Comparison of ENCODE assay signal across 21 cellular contexts in genomic region chr6:108739496-108740330, GRCh38.
DNase-seq lines count a peak whose midpoint lies in the region; ATAC-seq, FAIRE-seq and TF ChIP-seq lines count a peak whose summit lies in the region.
"Had no signal": no experiment of that assay in that cellular context is flagged by ENCODE, and none has a peak within 500 bp of the region (broad histone marks: within the 10 kb centered on the region; RNA-seq: fewer than 3 reads in every experiment).

No MANE protein-coding gene starts in this region.

- H3K27ac ChIP-seq in right lobe of liver (no peak overlapping the region), HepG2 (ENCODE audit: extremely low read length, insufficient read depth, low read length) (no peak overlapping the region), mammary epithelial cell (ENCODE audit: insufficient read depth, low read depth, low read length) (no peak overlapping the region)
- H3K27ac ChIP-seq: adrenal gland, gastrocnemius medialis had no signal

- H3K4me3 ChIP-seq in right lobe of liver (no peak overlapping the region), HepG2 (replicated peaks in 1 of 3; ENCODE audit: insufficient read depth in 1 of 3, low read depth in 2 of 3, low read length in 3 of 3) (no peak overlapping the region), mammary epithelial cell (replicated peaks in 1 of 3; ENCODE audit: insufficient read depth in 1 of 3, low read depth in 2 of 3, low read length in 3 of 3) (no peak overlapping the region)
- H3K4me3 ChIP-seq: adrenal gland, gastrocnemius medialis had no signal

- no peaks in the 10 kb centered on the region for H3K27me3 ChIP-seq in right lobe of liver
- H3K27me3 ChIP-seq in HepG2 (ENCODE audit: control insufficient read depth in 1 of 2, insufficient read depth in 2 of 2, low read length in 2 of 2), result no peaks in the 10 kb centered on the region
- no peaks in the 10 kb centered on the region for H3K27me3 ChIP-seq in mammary epithelial cell (ENCODE audit: insufficient read depth, low read length)
- H3K27me3 ChIP-seq: adrenal gland, gastrocnemius medialis had no signal

- TF ChIP-seq CTCF in right lobe of liver (IDR thresholded peaks at IDR 0.05) (no peak), HepG2 (CRISPR knock-in tag; IDR thresholded peaks at IDR 0.05) (no peak), mammary epithelial cell (conservative IDR thresholded peaks at IDR 0.05 in 1 of 2, IDR thresholded peaks at IDR 0.05 in 1 of 2; ENCODE audit: extremely low read depth in 1 of 2, insufficient read depth in 1 of 2, low read depth in 1 of 2, low read length in 2 of 2) (no peak)

- no peaks in the 10 kb centered on the region for H3K4me1 Mint-ChIP-seq in activated T-helper 1 cell treated with anti-CD3 and anti-CD28 coated beads, Interleukin-12 subunit alpha, Interleukin-12 subunit beta, Interleukin-2, Interleukin-4 antibody, amounts not matched to agents 30 ng/mL and 10 ng/mL and 1 ng/mL, durations not matched to agents 14 hours and 24 hours and 36 hours (ENCODE audit: low read depth)

- BruUV-seq in HepG2 (replicated peaks; lab: Mats Ljungman, UMichigan), result no TSS peak
- BruUV-seq in mammary epithelial cell (replicated peaks; lab: Mats Ljungman, UMichigan), result no TSS peak

- no peaks in the 10 kb centered on the region for H3K9me3 ChIP-seq in right lobe of liver
- no peaks in the 10 kb centered on the region for H3K9me3 ChIP-seq in HepG2 (ENCODE audit: low read length)
- H3K9me3 ChIP-seq in mammary epithelial cell (replicated peaks; ENCODE audit: insufficient read depth, low read length), result no peaks in the 10 kb centered on the region
- H3K9me3 ChIP-seq: adrenal gland, gastrocnemius medialis had no signal

- H2AFZ ChIP-seq in HepG2 (ENCODE audit: low read length) (no peak overlapping the region), mammary epithelial cell (ENCODE audit: low read depth, low read length) (peak overlapping the region; percentile 29)

- peaks cover 13% of the 10 kb centered on the region for H3K27me3 Mint-ChIP-seq in activated T-helper 1 cell treated with anti-CD3 and anti-CD28 coated beads, Interleukin-12 subunit alpha, Interleukin-12 subunit beta, Interleukin-2, Interleukin-4 antibody, amounts not matched to agents 30 ng/mL and 10 ng/mL and 1 ng/mL, durations not matched to agents 14 hours and 24 hours and 36 hours (ENCODE audit: insufficient read depth)
- H3K27me3 Mint-ChIP-seq: type B pancreatic cell had no signal

- no peaks in the 10 kb centered on the region for H3K79me2 ChIP-seq in HepG2 (ENCODE audit: insufficient read depth, low read length)
- H3K79me2 ChIP-seq in mammary epithelial cell (ENCODE audit: insufficient read depth, low read length), result no peaks in the 10 kb centered on the region

- no peak overlapping the region for H3K4me3 Mint-ChIP-seq in activated T-helper 1 cell treated with anti-CD3 and anti-CD28 coated beads, Interleukin-12 subunit alpha, Interleukin-12 subunit beta, Interleukin-2, Interleukin-4 antibody, amounts not matched to agents 30 ng/mL and 10 ng/mL and 1 ng/mL, durations not matched to agents 14 hours and 24 hours and 36 hours
- H3K4me3 Mint-ChIP-seq: IgD-negative memory B cell; stimulated activated memory B cell treated with anti-CD40 and anti-IgM and Interleukin-4, amounts not matched to agents 10 μg/mL and 1 μg/mL and 100 μg/mL, for 72 hours; type B pancreatic cell had no signal

- TF ChIP-seq EP300 in HepG2 (IDR thresholded peaks at IDR 0.05; ENCODE audit: low read depth in 2 of 2, low read length in 2 of 2), result no peak
- TF ChIP-seq EP300 in HepG2 (CRISPR knock-in tag; IDR thresholded peaks at IDR 0.05; ENCODE audit: borderline replicate concordance), result no peak

- in situ Hi-C loops in HepG2 (cut with HindIII; ENCODE audit: extremely low pct_ligation_motif_present, low pct_unique_long_range_greater_than_20kb), result no loop called here
- in situ Hi-C loops in mammary epithelial cell (cut with MboI; ENCODE audit: low sequenced_read_pairs in 2 of 2), result no loop called here

- dilution Hi-C loops in mammary epithelial cell (cut with HindIII; ENCODE audit: low sequenced_read_pairs), result no loop called here

- H3K27ac Mint-ChIP-seq in activated T-helper 1 cell treated with anti-CD3 and anti-CD28 coated beads, Interleukin-12 subunit alpha, Interleukin-12 subunit beta, Interleukin-2, Interleukin-4 antibody, amounts not matched to agents 30 ng/mL and 10 ng/mL and 1 ng/mL, durations not matched to agents 14 hours and 24 hours and 36 hours, result no peak overlapping the region
- H3K27ac Mint-ChIP-seq: IgD-negative memory B cell; stimulated activated memory B cell treated with anti-CD40 and anti-IgM and Interleukin-4, amounts not matched to agents 10 μg/mL and 1 μg/mL and 100 μg/mL, for 72 hours; type B pancreatic cell had no signal

- TF ChIP-seq POLR2A in right lobe of liver (IDR thresholded peaks at IDR 0.05) (no peak), HepG2 (IDR thresholded peaks at IDR 0.05; ENCODE audit: insufficient read depth in 1 of 2, low read depth in 2 of 2, low read length in 2 of 2) (no peak)

- 47% methylated on average over 5 of the region's 10 CpGs for WGBS in right lobe of liver (ENCODE audit: insufficient coverage, low coverage, low lambda C conversion rate, missing lambda C conversion rate)
- WGBS in HepG2 (ENCODE audit: low lambda C conversion rate), result 58% methylated on average over 10 of the region's 10 CpGs
- WGBS in mammary epithelial cell (ENCODE audit: low coverage, missing lambda C conversion rate), result 26% methylated on average over 8 of the region's 10 CpGs

- FAIRE-seq in HepG2 (lab: Jason Lieb, UNC), result no peak
- FAIRE-seq: RCC 7860 had no signal

- POLR2A ChIA-PET in HepG2 (lab: Yijun Ruan, JAX), result no interaction called here

- peaks cover 0 to 19% (median 8%) of the 10 kb centered on the region in 4 donors for H3K4me1 ChIP-seq in right lobe of liver
- H3K4me1 ChIP-seq in HepG2 (ENCODE audit: insufficient read depth, low read length), result peaks cover 72% of the 10 kb centered on the region
- H3K4me1 ChIP-seq in mammary epithelial cell (ENCODE audit: insufficient read depth, low read length), result peaks cover 42% of the 10 kb centered on the region

- H3K36me3 ChIP-seq in right lobe of liver, result no peaks in the 10 kb centered on the region
- no peaks in the 10 kb centered on the region for H3K36me3 ChIP-seq in HepG2 (replicated peaks in 1 of 2; ENCODE audit: control insufficient read depth in 1 of 2, insufficient read depth in 2 of 2, low read length in 2 of 2)
- H3K36me3 ChIP-seq in mammary epithelial cell (ENCODE audit: insufficient read depth, low read length), result no peaks in the 10 kb centered on the region
- H3K36me3 ChIP-seq: adrenal gland, gastrocnemius medialis had no signal

- ATAC-seq in right lobe of liver (peak; percentile 12 to 63 (median 53)), HepG2 (no peak)
- ATAC-seq: gastrocnemius medialis; stimulated activated memory B cell treated with anti-CD40 and anti-IgM and Interleukin-4, amounts not matched to agents 10 μg/mL and 1 μg/mL and 100 μg/mL, for 72 hours had no signal

- intact Hi-C loops in right lobe of liver (cut with DNase I), result no loop called here
- intact Hi-C loops in HepG2 (cut with micrococcal nuclease; ENCODE audit: unreplicated experiment), result no loop called here
- intact Hi-C loops in mammary epithelial cell (cut with micrococcal nuclease), result no loop called here
- intact Hi-C loops in activated T-helper 1 cell treated with anti-CD3 and anti-CD28 coated beads, Interleukin-12 subunit alpha, Interleukin-12 subunit beta, Interleukin-2, Interleukin-4 antibody, amounts not matched to agents 30 ng/mL and 10 ng/mL and 1 ng/mL, durations not matched to agents 14 hours and 24 hours and 36 hours (cut with micrococcal nuclease), result no loop called here

- TF ChIP-seq RAD21 in HepG2 (CRISPR knock-in tag; IDR thresholded peaks at IDR 0.05), result no peak

- no peak overlapping the region for H3K9ac ChIP-seq in HepG2 (ENCODE audit: insufficient read depth, low read depth, low read length)
- no peak overlapping the region for H3K9ac ChIP-seq in mammary epithelial cell (ENCODE audit: insufficient read depth, low read length)

- H3K9me3 Mint-ChIP-seq in activated T-helper 1 cell treated with anti-CD3 and anti-CD28 coated beads, Interleukin-12 subunit alpha, Interleukin-12 subunit beta, Interleukin-2, Interleukin-4 antibody, amounts not matched to agents 30 ng/mL and 10 ng/mL and 1 ng/mL, durations not matched to agents 14 hours and 24 hours and 36 hours, result no peaks in the 10 kb centered on the region
- H3K9me3 Mint-ChIP-seq: IgD-negative memory B cell; stimulated activated memory B cell treated with anti-CD40 and anti-IgM and Interleukin-4, amounts not matched to agents 10 μg/mL and 1 μg/mL and 100 μg/mL, for 72 hours; type B pancreatic cell had no signal

- no peaks in the 10 kb centered on the region for H4K20me1 ChIP-seq in HepG2 (ENCODE audit: insufficient read depth, low read length)
- H4K20me1 ChIP-seq in mammary epithelial cell (ENCODE audit: insufficient read depth, low read length), result no peaks in the 10 kb centered on the region

- CTCF ChIA-PET in HepG2 (lab: Yijun Ruan, JAX; ENCODE audit: low intra/inter-chr PET ratio, low total read pairs) (no interaction called here), mammary epithelial cell (lab: Charles Lee; ENCODE audit: low non-redundant PET) (no interaction called here)

- no peak for DNase-seq in right lobe of liver
- DNase-seq in HepG2 (ENCODE audit: low spot score), result no peak
- DNase-seq in mammary epithelial cell, result no peak
- peak; percentile 51 for DNase-seq in glomerular endothelial cell (ENCODE audit: extremely low read depth, low read depth, low spot score)
- no peak for DNase-seq in activated T-helper 1 cell treated with anti-CD3 and anti-CD28 coated beads, Interleukin-12 subunit alpha, Interleukin-12 subunit beta, Interleukin-2, Interleukin-4 antibody, amounts not matched to agents 30 ng/mL and 10 ng/mL and 1 ng/mL, durations not matched to agents 14 hours and 24 hours and 36 hours (ENCODE audit: low spot score)
- DNase-seq in AG08396 (ENCODE audit: low spot score), result no peak
- no peak for DNase-seq in anterior cingulate cortex (lab: John Stamatoyannopoulos, UW)
- no peak for DNase-seq in NCI-H1092 treated with DMSO at 0.1 percent for 48 hours (lab: John Stamatoyannopoulos, UW)
- DNase-seq: activated CD4-positive, alpha-beta T cell treated with anti-CD3 and anti-CD28 coated beads for 48 hours; activated gamma-delta T cell; DMS79; gastrocnemius medialis; NCI-H2107; NCI-H748 treated with DMSO at 0.1 percent for 48 hours; nucleus accumbens; right cardiac atrium had no signal

- H3K36me3 Mint-ChIP-seq in activated T-helper 1 cell treated with anti-CD3 and anti-CD28 coated beads, Interleukin-12 subunit alpha, Interleukin-12 subunit beta, Interleukin-2, Interleukin-4 antibody, amounts not matched to agents 30 ng/mL and 10 ng/mL and 1 ng/mL, durations not matched to agents 14 hours and 24 hours and 36 hours (ENCODE audit: low read depth), result no peaks in the 10 kb centered on the region
- H3K36me3 Mint-ChIP-seq: stimulated activated memory B cell treated with anti-CD40 and anti-IgM and Interleukin-4, amounts not matched to agents 10 μg/mL and 1 μg/mL and 100 μg/mL, for 72 hours; type B pancreatic cell had no signal

- no peak overlapping the region for H3K4me2 ChIP-seq in HepG2 (ENCODE audit: low read depth, low read length)
- peak overlapping the region; percentile 25 for H3K4me2 ChIP-seq in mammary epithelial cell (ENCODE audit: insufficient read depth, low read depth, low read length)
